ENCODE assay signal across 1 cellular context in genomic region chr3:43540625-43541024, GRCh38.
A peak's percentile ranks its signal among the peaks of the same experiment; 100 is the strongest.
TF ChIP-seq lines count a peak whose summit lies in the region.

No MANE protein-coding gene starts in this region.

TF ChIP-seq in IMR-90, 13 proteins besides CTCF, POLR2A, EP300 and RAD21:
- TF ChIP-seq CEBPB (IDR thresholded peaks at IDR 0.05; ENCODE audit: low read depth, low read length) (peak; percentile 89), ELK1 (IDR thresholded peaks at IDR 0.05; ENCODE audit: borderline replicate concordance, low read depth, low read length) (no peak)
TF ChIP-seq in IMR-90: peak in this region for 1.
